In genomic region chr10:123804716-123805115, GRCh38 we compare ENCODE assay signal across 31 cellular contexts.
DNase-seq lines count a peak whose midpoint lies in the region; ATAC-seq and TF ChIP-seq lines count a peak whose summit lies in the region.
"Had no signal": no experiment of that assay in that cellular context is flagged by ENCODE, and none has a peak within 500 bp of the region (broad histone marks: within the 10 kb centered on the region; RNA-seq: fewer than 3 reads in every experiment).

No MANE protein-coding gene starts in this region.

- in situ Hi-C loops in KBM-7 (cut with MboI; ENCODE audit: low pct_unique_long_range_greater_than_20kb, low sequenced_read_pairs) = no loop called here

- DNase-seq in ELR (ENCODE audit: low read depth) (peak; percentile 10), choroid plexus epithelial cell (ENCODE audit: low read depth) (peak; percentile 21), fibroblast of villous mesenchyme (ENCODE audit: low read depth) (peak; percentile 14), Ammon's horn (ENCODE audit: low spot score) (no peak), UCSD-AML1 (lab: John Stamatoyannopoulos, UW; ENCODE audit: unreplicated experiment) (no peak), KBM-7 (no peak)
- DNase-seq: activated CD4-positive, alpha-beta T cell treated with anti-CD3 and anti-CD28 coated beads for 4 hours; activated naive CD4-positive, alpha-beta T cell treated with anti-CD3 and anti-CD28 coated beads, Interleukin-2, amount 50 U/mL, for 16 hours; DMS153; effector memory CD8-positive, alpha-beta T cell; hippocampal formation; left cardiac atrium; naive thymus-derived CD8-positive, alpha-beta T cell; NCI-H2107; NCI-H446; NCI-H774; occipital lobe; psoas muscle; SJCRH30; stimulated activated naive CD4-positive, alpha-beta T cell; SW 1271; T-helper 9 cell; WERI-Rb-1 had no signal

- peak overlapping the region; percentile 22 for H2AFZ ChIP-seq in ACC112 (ENCODE audit: low read length, unreplicated experiment)
- H2AFZ ChIP-seq: GM23338 had no signal

- ATAC-seq in GM18907 (IDR thresholded peaks at IDR 0.05; ENCODE audit: unreplicated experiment) = no peak
- ATAC-seq: activated T-helper 17 cell treated with anti-CD3 and anti-CD28 coated beads, Interleukin-2, amount 50 U/mL, for 72 hours; effector memory CD8-positive, alpha-beta T cell; GM23338; left cardiac atrium; naive thymus-derived CD8-positive, alpha-beta T cell; psoas muscle had no signal

- H3K27me3 ChIP-seq in ACC112 (ENCODE audit: insufficient read depth, low read length) = no peaks in the 10 kb centered on the region
- H3K27me3 ChIP-seq: ascending aorta, BLaER1, SJCRH30 had no signal

- no peaks in the 10 kb centered on the region for H3K4me1 ChIP-seq in ACC112 (ENCODE audit: control insufficient read depth, insufficient read depth, low read length, unreplicated experiment)
- H3K4me1 ChIP-seq: psoas muscle, SJCRH30 had no signal

- no peak overlapping the region for H3K4me3 ChIP-seq in ACC112 (ENCODE audit: low read depth, low read length)
- H3K4me3 ChIP-seq in choroid plexus epithelial cell (ENCODE audit: low read depth, low read length) = no peak overlapping the region
- H3K4me3 ChIP-seq in fibroblast of villous mesenchyme (ENCODE audit: low read depth, low read length) = no peak overlapping the region
- H3K4me3 ChIP-seq: ascending aorta, BLaER1, coronary artery, GM23338, psoas muscle, SJCRH30 had no signal

- H3K27ac ChIP-seq in ACC112 (ENCODE audit: low read depth, low read length) = no peak overlapping the region
- H3K27ac ChIP-seq: 22Rv1, ascending aorta, BLaER1, coronary artery, psoas muscle, SJCRH30, WERI-Rb-1 had no signal

- TF ChIP-seq CTCF in choroid plexus epithelial cell (conservative IDR thresholded peaks at IDR 0.05; ENCODE audit: low read depth, low read length) = no peak
- no peak for TF ChIP-seq CTCF in fibroblast of villous mesenchyme (IDR thresholded peaks at IDR 0.05; ENCODE audit: insufficient read depth, low read depth, low read length)

- H3K36me3 ChIP-seq in ACC112 (ENCODE audit: insufficient read depth, low read length) = no peaks in the 10 kb centered on the region
- H3K36me3 ChIP-seq: ascending aorta, BLaER1, SJCRH30, WERI-Rb-1 had no signal

- no peaks in the 10 kb centered on the region for H3K79me2 ChIP-seq in ACC112 (ENCODE audit: control insufficient read depth, insufficient read depth, low read length, unreplicated experiment)

Comparison
In these comparisons a context has a peak if more than half of its experiments do, and no peak if none do; other contexts are left out.
1. DNase-seq: peak in ELR (single experiment), choroid plexus epithelial cell (single experiment) and fibroblast of villous mesenchyme (single experiment); none in Ammon's horn (single experiment), UCSD-AML1 (single experiment) and KBM-7 (single experiment).